In the genomic region with DNA sequence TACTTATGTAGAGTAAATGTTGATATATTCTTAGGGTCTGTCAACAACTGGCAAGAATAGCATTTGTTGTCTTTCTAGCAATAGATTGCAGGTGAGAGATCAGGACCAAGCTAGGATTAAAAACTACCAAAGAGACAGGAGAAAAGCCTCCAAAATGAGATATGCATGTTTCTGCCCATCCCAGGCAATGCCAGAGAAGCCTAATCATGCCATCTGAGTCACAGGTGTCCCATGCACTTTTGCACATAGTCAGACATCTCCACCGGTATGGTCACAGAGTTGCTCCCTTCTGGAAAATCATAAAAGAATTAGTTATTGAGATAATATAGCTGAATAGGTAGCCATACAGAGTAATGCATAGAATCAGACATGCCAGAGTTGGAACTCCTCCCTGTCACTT, we compare ENCODE assay signal across 15 cellular contexts. TPM values are rescaled to one million over a fixed set of nuclear protein-coding genes. Genes with fewer than 3 reads are reported as not detected.
A peak's percentile ranks its signal among the peaks of the same experiment; 100 is the strongest.
DNase-seq lines count a peak whose midpoint lies in the region; ATAC-seq and TF ChIP-seq lines count a peak whose summit lies in the region.
"Had no signal": no experiment of that assay in that cellular context is flagged by ENCODE, and none has a peak within 500 bp of the region (broad histone marks: within the 10 kb centered on the region; RNA-seq: fewer than 3 reads in every experiment).

No MANE protein-coding gene starts in this region.

- no peaks in the 10 kb centered on the region for H3K36me3 Mint-ChIP-seq in osteocyte (ENCODE audit: unreplicated experiment)

- no peaks in the 10 kb centered on the region for H3K27me3 ChIP-seq in heart left ventricle
- H3K27me3 ChIP-seq in upper lobe of right lung, result no peaks in the 10 kb centered on the region
- H3K27me3 ChIP-seq: cardiac muscle cell had no signal

- H3K9me3 ChIP-seq in heart left ventricle, result no peaks in the 10 kb centered on the region
- no peaks in the 10 kb centered on the region for H3K9me3 ChIP-seq in upper lobe of right lung

- peak overlapping the region in 11 of 12 donors; percentile 14 to 57 (median 46) for H3K4me3 ChIP-seq in heart left ventricle
- H3K4me3 ChIP-seq in epithelial cell of proximal tubule (ENCODE audit: low read depth, low read length), result peak overlapping the region; percentile 49
- peak overlapping the region; percentile 42 for H3K4me3 ChIP-seq in upper lobe of right lung
- H3K4me3 ChIP-seq: cardiac muscle cell, GM12878 had no signal

- in situ Hi-C loops in GM13977 (cut with MboI; ENCODE audit: low pct_unique_long_range_greater_than_20kb, low sequenced_read_pairs, unreplicated experiment), result no loop called here

- H3K36me3 ChIP-seq in heart left ventricle (no peaks in the 10 kb centered on the region), upper lobe of right lung (no peaks in the 10 kb centered on the region)
- H3K36me3 ChIP-seq: cardiac muscle cell had no signal

- TF ChIP-seq CTCF in heart left ventricle (IDR thresholded peaks at IDR 0.05) (no peak), epithelial cell of proximal tubule (conservative IDR thresholded peaks at IDR 0.05; ENCODE audit: low read depth, low read length) (no peak), osteocyte (IDR thresholded peaks at IDR 0.05) (no peak), upper lobe of right lung (IDR thresholded peaks at IDR 0.05) (no peak), GM13977 (IDR thresholded peaks at IDR 0.05; ENCODE audit: extremely low read depth, insufficient read depth, missing control alignments) (no peak)

- H3K4me3 Mint-ChIP-seq in osteocyte (ENCODE audit: unreplicated experiment), result peak overlapping the region; percentile 61
- H3K4me3 Mint-ChIP-seq: activated T-cell treated with anti-CD3 and anti-CD28 coated beads, Interleukin-2, amount 50 U/mL, for 72 hours had no signal

- ATAC-seq in heart left ventricle, result no peak
- ATAC-seq in Right ventricle myocardium inferior, result no peak
- no peak for ATAC-seq in upper lobe of right lung
- ATAC-seq: activated T-cell treated with anti-CD3 and anti-CD28 coated beads, Interleukin-2, amount 50 U/mL, for 72 hours had no signal

- intact Hi-C loops in heart left ventricle (cut with DNase I) (loop anchor here in 9 of 10 donors (1.0 to 5.0 kb wide), 4 partner anchors 37 to 139 kb away; a partner anchor contains a TSS), Right ventricle myocardium inferior (cut with DNase I) (loop anchor here (1.0 kb wide), 1 partner anchor 139 kb away; no protein-coding TSS in a partner anchor), upper lobe of right lung (cut with DNase I) (no loop called here)

- peak overlapping the region; percentile 0 for H3K27ac Mint-ChIP-seq in osteocyte (ENCODE audit: unreplicated experiment)
- H3K27ac Mint-ChIP-seq: activated T-cell treated with anti-CD3 and anti-CD28 coated beads, Interleukin-2, amount 50 U/mL, for 72 hours had no signal

- DNase-seq in heart left ventricle (no peak), Right ventricle myocardium inferior (ENCODE audit: missing footprints) (no peak), epithelial cell of proximal tubule (ENCODE audit: low read depth) (no peak), osteocyte (ENCODE audit: extremely low spot score, unreplicated experiment) (no peak), upper lobe of right lung (no peak), kidney glomerular epithelial cell (lab: John Stamatoyannopoulos, UW) (no peak), NCI-H524 treated with DMSO at 0.1 percent for 48 hours (lab: John Stamatoyannopoulos, UW) (no peak), GM13977 (ENCODE audit: low spot score) (no peak)
- DNase-seq: activated T-cell treated with anti-CD3 and anti-CD28 coated beads, Interleukin-2, amount 50 U/mL, for 72 hours; DMS153; Karpas-422 had no signal

- 86 to 89% (median 89%) methylated on average over 1 of the region's 1 CpG for WGBS in heart left ventricle, 4 donors

- H3K4me1 ChIP-seq in heart left ventricle (peaks cover 10 to 55% (median 45%) of the 10 kb centered on the region in 12 donors), upper lobe of right lung (peaks cover 49% of the 10 kb centered on the region)

- H3K27me3 Mint-ChIP-seq in osteocyte (ENCODE audit: unreplicated experiment), result peaks cover 17% of the 10 kb centered on the region

- TF ChIP-seq POLR2A in heart left ventricle (IDR thresholded peaks at IDR 0.05), result no peak

- no peaks in the 10 kb centered on the region for H3K9me3 Mint-ChIP-seq in osteocyte (ENCODE audit: unreplicated experiment)
- H3K9me3 Mint-ChIP-seq: activated T-cell treated with anti-CD3 and anti-CD28 coated beads, Interleukin-2, amount 50 U/mL, for 72 hours had no signal

- H3K27ac ChIP-seq in heart left ventricle (peak overlapping the region; percentile 63 to 95 (median 80)), upper lobe of right lung (peak overlapping the region; percentile 84)
- H3K27ac ChIP-seq: cardiac muscle cell had no signal

- peaks cover 18% of the 10 kb centered on the region for H3K4me1 Mint-ChIP-seq in osteocyte (ENCODE audit: unreplicated experiment)

RNA-seq across cellular contexts. Expression of a gene that starts 50.6 kb away (rescaled TPM):
- 1,000 to 10,000 TPM in 2 of 9 donors, 100 to 1,000 TPM in 5, 10 to 100 TPM in 2; 45.6 to 4,362 (median 173) TPM for total RNA-seq in heart left ventricle
- 100 to 1,000 TPM; 116 to 724 TPM for polyA plus RNA-seq in heart left ventricle
- 431 TPM for total RNA-seq in Right ventricle myocardium inferior
- 0.29 and 0.52 TPM in 2 replicates for total RNA-seq in epithelial cell of proximal tubule
- total RNA-seq in osteocyte, result 0.56 and 1.1 TPM in 2 replicates
- total RNA-seq in upper lobe of right lung, result 156 TPM
- total RNA-seq: A673; activated T-cell treated with anti-CD3 and anti-CD28 coated beads, Interleukin-2, amount 50 U/mL, for 72 hours had no signal

RNA-seq across cellular contexts. Expression of a gene that starts 59.9 kb away (rescaled TPM):
- total RNA-seq in heart left ventricle (10 to 100 TPM in 1 of 9 donors, 1 to 10 TPM in 8; 2.1 to 11.5 (median 3.3) TPM), Right ventricle myocardium inferior (7.0 TPM), epithelial cell of proximal tubule (0.17 TPM in 1 of 2 replicates, not detected in the other), osteocyte (not detected in 2 replicates), upper lobe of right lung (0.49 TPM)
- polyA plus RNA-seq in heart left ventricle, result 1 to 10 TPM in 1 of 2 donors, under 1 TPM in 1; 0.18 to 1.9 TPM
- total RNA-seq: A673; activated T-cell treated with anti-CD3 and anti-CD28 coated beads, Interleukin-2, amount 50 U/mL, for 72 hours; cardiac muscle cell; fibroblast of villous mesenchyme; GM12878 had no signal

Comparison
In these comparisons a context has a peak if more than half of its experiments do, and no peak if none do; other contexts are left out.
1. RNA of a gene that starts 50.6 kb away (total RNA-seq): 431 TPM in Right ventricle myocardium inferior (single experiment), 45.6 to 4,362 TPM in heart left ventricle and 156 TPM in upper lobe of right lung (single experiment); 0.56 to 1.1 TPM in osteocyte and 0.29 to 0.52 TPM in epithelial cell of proximal tubule; every median in the first group is over 10 times any median in the second.
2. Peak in every context shown above with its lines, with median percentiles within 50 percentile points of each other: H3K4me3 ChIP-seq.